ENCODE assay signal across 2 cellular contexts in genomic region chr3:185082829-185083228, GRCh38.
TF ChIP-seq lines count a peak whose summit lies in the region.

No MANE protein-coding gene starts in this region.

TF ChIP-seq in GM23338, 12 proteins besides CTCF, POLR2A, EP300 and RAD21:
- TF ChIP-seq JUNB (IDR thresholded peaks at IDR 0.05; ENCODE audit: unreplicated experiment) (no peak), ZNF462 (CRISPR knock-in tag; IDR thresholded peaks at IDR 0.05) (no peak), ZNF331 (CRISPR knock-in tag; IDR thresholded peaks at IDR 0.05; ENCODE audit: low read depth) (no peak), EZH2phosphoT487 (IDR thresholded peaks at IDR 0.05; ENCODE audit: unreplicated experiment) (no peak), STAT1 (IDR thresholded peaks at IDR 0.05; ENCODE audit: unreplicated experiment) (no peak), NANOG (IDR thresholded peaks at IDR 0.05; ENCODE audit: borderline replicate concordance) (no peak)

TF ChIP-seq in K562, 482 proteins besides CTCF, POLR2A, EP300 and RAD21:
- TF ChIP-seq ZBTB40 (IDR thresholded peaks at IDR 0.05): peak; percentile 58; the same call in 1 of the 2 replicates
- TF ChIP-seq ZBTB40 (CRISPR knock-in tag; IDR thresholded peaks at IDR 0.05): no peak
- TF ChIP-seq SPI1 (IDR thresholded peaks at IDR 0.05; ENCODE audit: borderline replicate concordance, low read depth, low read length): no peak
- TF ChIP-seq FOXA3 (CRISPR knock-in tag; conservative IDR thresholded peaks at IDR 0.05 in 1 of 2, IDR thresholded peaks at IDR 0.05 in 1 of 2): no peak
- TF ChIP-seq RBM14 (IDR thresholded peaks at IDR 0.05; ENCODE audit: borderline replicate concordance, insufficient read depth, low read depth, low read length): no peak
- TF ChIP-seq HOMEZ (CRISPR knock-in tag; IDR thresholded peaks at IDR 0.05): no peak
- TF ChIP-seq NCOR1 (IDR thresholded peaks at IDR 0.05): no peak
- peak in 1 of 2 experiments; percentile 65; a peak in 1 of 4 replicates for TF ChIP-seq UBTF (IDR thresholded peaks at IDR 0.05; ENCODE audit: borderline replicate concordance in 1 of 2, low read depth in 2 of 2, low read length in 2 of 2)
- TF ChIP-seq TCF3 (CRISPR knock-in tag; IDR thresholded peaks at IDR 0.05): no peak
- TF ChIP-seq CXXC5 (CRISPR knock-in tag; IDR thresholded peaks at IDR 0.05): 0 out of 2 replicates have a peak, but pooled peaks have one; percentile 16
- no peak for TF ChIP-seq GTF3C2 (IDR thresholded peaks at IDR 0.05; ENCODE audit: borderline replicate concordance, extremely low read depth, insufficient read length)
- no peak for TF ChIP-seq MED1 (CRISPR knock-in tag; IDR thresholded peaks at IDR 0.05; ENCODE audit: borderline replicate concordance)
- TF ChIP-seq BDP1 (IDR thresholded peaks at IDR 0.05; ENCODE audit: insufficient read depth, insufficient read length): no peak
- peak; percentile 70 for TF ChIP-seq GABPA (tag; conservative IDR thresholded peaks at IDR 0.05; ENCODE audit: low read depth)
- TF ChIP-seq ZBTB11 (CRISPR knock-in tag; IDR thresholded peaks at IDR 0.05): peak in 1 of 3 experiments; percentile 20; a peak in 1 of 6 replicates
- no peak for TF ChIP-seq ZNF511 (CRISPR knock-in tag; IDR thresholded peaks at IDR 0.05)
- no peak for TF ChIP-seq ZNF184 (CRISPR knock-in tag; IDR thresholded peaks at IDR 0.05)
- TF ChIP-seq NR2C1 (IDR thresholded peaks at IDR 0.05): peak; percentile 90
- TF ChIP-seq NR2C1 (tag; IDR thresholded peaks at IDR 0.05): peak; percentile 89
- no peak for TF ChIP-seq RNF2 (IDR thresholded peaks at IDR 0.05)
- peak; percentile 76; the same call in 1 of the 2 replicates for TF ChIP-seq NR2C2 (CRISPR knock-in tag; IDR thresholded peaks at IDR 0.05)
- peak; percentile 83 for TF ChIP-seq NR2C2 (tag; IDR thresholded peaks at IDR 0.05)
